In the genomic region with DNA sequence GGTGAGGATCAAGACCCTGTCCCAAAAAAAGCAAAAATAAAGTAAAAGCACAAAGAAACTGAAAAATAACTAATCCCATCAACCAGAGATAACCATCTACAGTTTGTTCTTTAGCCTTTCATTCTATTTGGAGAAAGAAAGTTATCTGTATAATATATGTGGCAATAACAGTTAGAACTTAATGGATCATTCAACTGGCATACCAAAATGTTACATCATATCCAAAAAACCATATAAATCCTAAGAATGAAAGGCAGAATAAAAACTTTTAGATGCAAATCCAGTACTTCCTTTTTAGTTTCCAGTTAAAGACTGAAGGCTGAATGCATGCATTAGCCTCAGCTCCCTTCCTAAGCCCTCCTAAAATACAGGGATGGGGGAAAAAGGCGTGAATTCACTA, we compare ENCODE assay signal across 10 cellular contexts. TPM values are rescaled to one million over a fixed set of nuclear protein-coding genes. Genes with fewer than 3 reads are reported as not detected.
DNase-seq lines count a peak whose midpoint lies in the region; ATAC-seq and TF ChIP-seq lines count a peak whose summit lies in the region.
"Had no signal": no experiment of that assay in that cellular context is flagged by ENCODE, and none has a peak within 500 bp of the region (broad histone marks: within the 10 kb centered on the region; RNA-seq: fewer than 3 reads in every experiment).

No MANE protein-coding gene starts in this region.

- H3K27me3 ChIP-seq in heart right ventricle (no peaks in the 10 kb centered on the region), liver (ENCODE audit: control insufficient read depth in 4 of 4, insufficient read depth in 4 of 4, low read length in 3 of 4) (no peaks in the 10 kb centered on the region), vagina (no peaks in the 10 kb centered on the region)

- H3K9me3 Mint-ChIP-seq in activated T-helper 2 cell treated with anti-CD3 and anti-CD28 coated beads, Interferon-gamma antibody, Interleukin-2, Interleukin-4, amounts not matched to agents 10 μg/mL and 5 μg/mL and 100 μg/mL, durations not matched to agents 14 hours and 24 hours and 36 hours, result no peaks in the 10 kb centered on the region

- H3K27me3 Mint-ChIP-seq in activated T-helper 2 cell treated with anti-CD3 and anti-CD28 coated beads, Interferon-gamma antibody, Interleukin-2, Interleukin-4, amounts not matched to agents 10 μg/mL and 5 μg/mL and 100 μg/mL, durations not matched to agents 14 hours and 24 hours and 36 hours (ENCODE audit: low read depth), result no peaks in the 10 kb centered on the region

- H3K36me3 ChIP-seq in heart right ventricle, result no peaks in the 10 kb centered on the region
- no peaks in the 10 kb centered on the region for H3K36me3 ChIP-seq in liver (ENCODE audit: control insufficient read depth in 4 of 4, insufficient read depth in 3 of 4, low read depth in 1 of 4, low read length in 3 of 4)
- no peaks in the 10 kb centered on the region for H3K36me3 ChIP-seq in vagina

- no peak for ATAC-seq in heart right ventricle
- ATAC-seq in Right ventricle myocardium superior (ENCODE audit: poor library complexity), result no peak
- ATAC-seq in GM18517 (IDR thresholded peaks at IDR 0.05; ENCODE audit: unreplicated experiment), result no peak

- TF ChIP-seq POLR2A in vagina (IDR thresholded peaks at IDR 0.05), result no peak

- H3K27ac Mint-ChIP-seq in activated T-helper 2 cell treated with anti-CD3 and anti-CD28 coated beads, Interferon-gamma antibody, Interleukin-2, Interleukin-4, amounts not matched to agents 10 μg/mL and 5 μg/mL and 100 μg/mL, durations not matched to agents 14 hours and 24 hours and 36 hours, result peak overlapping the region; percentile 94

- H3K4me1 ChIP-seq in heart right ventricle (peaks cover 0 to 59% (median 43%) of the 10 kb centered on the region in 9 donors), liver (ENCODE audit: control insufficient read depth in 4 of 4, insufficient read depth in 4 of 4, low read length in 3 of 4) (peaks cover 4 to 71% (median 51%) of the 10 kb centered on the region in 4 donors), vagina (peaks cover 44% of the 10 kb centered on the region)

- peaks cover 17% of the 10 kb centered on the region for H3K36me3 Mint-ChIP-seq in activated T-helper 2 cell treated with anti-CD3 and anti-CD28 coated beads, Interferon-gamma antibody, Interleukin-2, Interleukin-4, amounts not matched to agents 10 μg/mL and 5 μg/mL and 100 μg/mL, durations not matched to agents 14 hours and 24 hours and 36 hours (ENCODE audit: low read depth)

- H3K4me3 Mint-ChIP-seq in activated T-helper 2 cell treated with anti-CD3 and anti-CD28 coated beads, Interferon-gamma antibody, Interleukin-2, Interleukin-4, amounts not matched to agents 10 μg/mL and 5 μg/mL and 100 μg/mL, durations not matched to agents 14 hours and 24 hours and 36 hours (ENCODE audit: low read depth), result peak overlapping the region; percentile 22

- H3K9me3 ChIP-seq in heart right ventricle (no peaks in the 10 kb centered on the region), liver (ENCODE audit: control insufficient read depth in 4 of 4, low read length in 3 of 4) (no peaks in the 10 kb centered on the region), vagina (no peaks in the 10 kb centered on the region)

- no peak for TF ChIP-seq CTCF in heart right ventricle (IDR thresholded peaks at IDR 0.05)
- no peak for TF ChIP-seq CTCF in liver (IDR thresholded peaks at IDR 0.05; ENCODE audit: low read depth, low read length, missing input control)
- no peak for TF ChIP-seq CTCF in vagina (IDR thresholded peaks at IDR 0.05)

- WGBS in heart right ventricle, 2 donors, result 85 to 96% methylated on average over 1 of the region's 1 CpG
- 75% methylated on average over 1 of the region's 1 CpG for WGBS in liver

- H3K4me3 ChIP-seq in heart right ventricle (no peak overlapping the region), liver (ENCODE audit: low read depth in 1 of 3, low read length in 3 of 3) (no peak overlapping the region), vagina (no peak overlapping the region)

- intact Hi-C loops in heart right ventricle (cut with DNase I), result no loop called here
- intact Hi-C loops in Right ventricle myocardium superior (cut with DNase I), result no loop called here
- intact Hi-C loops in activated T-helper 2 cell treated with anti-CD3 and anti-CD28 coated beads, Interferon-gamma antibody, Interleukin-2, Interleukin-4, amounts not matched to agents 10 μg/mL and 5 μg/mL and 100 μg/mL, durations not matched to agents 14 hours and 24 hours and 36 hours (cut with micrococcal nuclease), result loop anchor here (5.0 kb wide), 1 partner anchor 86 kb away; a partner anchor contains a TSS
- intact Hi-C loops in vagina (cut with DNase I), result no loop called here

- H3K27ac ChIP-seq in heart right ventricle (peak overlapping the region in 8 of 10 donors; percentile 22 to 85 (median 48)), liver (ENCODE audit: low read depth in 1 of 2, low read length in 2 of 2) (peak overlapping the region; percentile 60 to 73), vagina (peak overlapping the region; percentile 43), substantia nigra (ENCODE audit: low read depth, low read length, poor library complexity, severe bottlenecking) (no peak overlapping the region)

- no peak for TF ChIP-seq RAD21 in liver (IDR thresholded peaks at IDR 0.05)

- H3K4me1 Mint-ChIP-seq in activated T-helper 2 cell treated with anti-CD3 and anti-CD28 coated beads, Interferon-gamma antibody, Interleukin-2, Interleukin-4, amounts not matched to agents 10 μg/mL and 5 μg/mL and 100 μg/mL, durations not matched to agents 14 hours and 24 hours and 36 hours (ENCODE audit: low read depth), result peaks cover 51% of the 10 kb centered on the region

- H3K9ac ChIP-seq in liver (ENCODE audit: low read depth in 1 of 2, low read length in 2 of 2), result no peak overlapping the region

- no peak for DNase-seq in heart right ventricle
- no peak for DNase-seq in Right ventricle myocardium superior
- DNase-seq in activated T-helper 2 cell treated with anti-CD3 and anti-CD28 coated beads, Interferon-gamma antibody, Interleukin-2, Interleukin-4, amounts not matched to agents 10 μg/mL and 5 μg/mL and 100 μg/mL, durations not matched to agents 14 hours and 24 hours and 36 hours (ENCODE audit: low spot score), result no peak
- DNase-seq in vagina (ENCODE audit: extremely low spot score in 2 of 2), result no peak
- no peak for DNase-seq in substantia nigra (lab: John Stamatoyannopoulos, UW)
- no peak for DNase-seq in nucleus accumbens (lab: John Stamatoyannopoulos, UW)
- DNase-seq: kidney, NCI-H2029 treated with DMSO at 0.1 percent for 48 hours had no signal

TF ChIP-seq in liver, 16 proteins besides CTCF, POLR2A, EP300 and RAD21:
- TF ChIP-seq HNF4G (IDR thresholded peaks at IDR 0.05) (no peak), HNF4A (conservative IDR thresholded peaks at IDR 0.05) (peak; percentile 12 to 14), YY1 (IDR thresholded peaks at IDR 0.05) (no peak)
- TF ChIP-seq, protein P1, sequence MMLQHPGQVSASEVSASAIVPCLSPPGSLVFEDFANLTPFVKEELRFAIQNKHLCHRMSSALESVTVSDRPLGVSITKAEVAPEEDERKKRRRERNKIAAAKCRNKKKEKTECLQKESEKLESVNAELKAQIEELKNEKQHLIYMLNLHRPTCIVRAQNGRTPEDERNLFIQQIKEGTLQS (IDR thresholded peaks at IDR 0.05), result no peak
TF ChIP-seq in liver: peak in this region for 1.

RNA-seq across cellular contexts. Expression of a gene that starts 25.2 kb away (rescaled TPM):
- 100 to 1,000 TPM in 8 of 10 donors, 10 to 100 TPM in 2; 86.9 to 157 (median 114) TPM for total RNA-seq in heart right ventricle
- polyA plus RNA-seq in heart right ventricle, result 10 to 100 TPM; 54.9 to 63.0 TPM
- 132 TPM for total RNA-seq in Right ventricle myocardium superior
- 68.7 and 72.9 TPM in 2 replicates for total RNA-seq in activated T-helper 2 cell treated with anti-CD3 and anti-CD28 coated beads, Interferon-gamma antibody, Interleukin-2, Interleukin-4, amounts not matched to agents 10 μg/mL and 5 μg/mL and 100 μg/mL, durations not matched to agents 14 hours and 24 hours and 36 hours
- total RNA-seq in liver, result 10 to 100 TPM; 37.7 to 77.3 TPM
- 10 to 100 TPM; 20.3 to 54.7 TPM for polyA plus RNA-seq in liver
- total RNA-seq in vagina, result 48.4 TPM
